ENCODE assay signal across 40 cellular contexts in the genomic region with DNA sequence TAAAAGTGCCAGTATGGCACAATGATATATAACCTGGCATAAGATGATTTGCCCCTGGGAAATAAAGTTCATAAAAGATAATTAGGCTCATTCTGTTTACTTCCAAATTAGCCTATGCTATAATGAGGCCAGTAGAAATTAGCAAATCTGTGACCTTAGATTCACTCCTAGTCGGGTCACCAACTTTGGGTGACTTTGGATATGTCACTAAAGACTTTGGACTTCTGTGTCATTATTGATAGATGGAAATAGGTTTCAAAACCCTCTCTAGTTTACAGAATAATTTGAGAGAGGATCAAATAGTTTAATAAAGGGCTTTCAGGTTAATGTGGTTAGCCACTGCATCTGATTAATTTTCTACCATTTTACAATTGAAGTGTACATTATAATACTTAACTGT.
"Had no signal": no experiment of that assay in that cellular context is flagged by ENCODE, and none has a peak within 500 bp of the region (broad histone marks: within the 10 kb centered on the region; RNA-seq: fewer than 3 reads in every experiment).

No MANE protein-coding gene starts in this region.

- H3K27ac ChIP-seq: adrenal gland, ascending aorta, body of pancreas, brain microvascular endothelial cell, breast epithelium, cardiac muscle cell had no signal

- DNase-seq: activated effector memory CD4-positive, alpha-beta T cell treated with anti-CD3 and anti-CD28 coated beads, Interleukin-2, amount 50 U/mL, for 16 hours; activated effector memory CD4-positive, alpha-beta T cell treated with Interleukin-2 at 50 U/mL for 16 hours; activated gamma-delta T cell; activated gamma-delta T cell treated with Interleukin-2 at 50 U/mL for 16 hours; activated naive CD4-positive, alpha-beta T cell; activated naive CD4-positive, alpha-beta T cell treated with anti-CD3 and anti-CD28 coated beads for 36 hours; activated naive CD4-positive, alpha-beta T cell treated with anti-CD3 and anti-CD28 coated beads, Interleukin-2, amount 10 ng/mL, durations not matched to agents 7 days and 5 days; activated naive CD4-positive, alpha-beta T cell treated with anti-CD3 and anti-CD28 coated beads, Interleukin-2, amount 50 U/mL, for 16 hours; activated naive CD4-positive, alpha-beta T cell treated with Interleukin-2 at 50 U/mL for 16 hours; activated naive CD8-positive, alpha-beta T cell treated with anti-CD3 and anti-CD28 coated beads for 36 hours; activated naive CD8-positive, alpha-beta T cell treated with anti-CD3 and anti-CD28 coated beads, Interleukin-2, amount 10 ng/mL, durations not matched to agents 7 days and 5 days; activated naive CD8-positive, alpha-beta T cell treated with anti-CD3 and anti-CD28 coated beads, Interleukin-2, amount 50 U/mL, for 24 hours; activated T-cell treated with anti-CD3 and anti-CD28 coated beads, Interleukin-2, amount 50 U/mL, for 1 hour; activated T-cell treated with anti-CD3 and anti-CD28 coated beads, Interleukin-2, amount 50 U/mL, for 24 hours; activated T-cell treated with anti-CD3 and anti-CD28 coated beads, Interleukin-2, amount 50 U/mL, for 4 hours; activated T-cell treated with anti-CD3 and anti-CD28 coated beads, Interleukin-2, amount 50 U/mL, for 48 hours; activated T-cell treated with anti-CD3 and anti-CD28 coated beads, Interleukin-2, amount 50 U/mL, for 72 hours; adrenal gland; amniotic stem cell; amygdala; anterior cingulate cortex; aorta; body of pancreas; brain microvascular endothelial cell; caudate nucleus; central memory CD4-positive, alpha-beta T cell; cerebellar nuclear complex had no signal

- H3K9me3 ChIP-seq: adrenal gland, ascending aorta, body of pancreas, breast epithelium had no signal

- ATAC-seq: activated naive CD4-positive, alpha-beta T cell treated with anti-CD3 and anti-CD28 coated beads, Interleukin-2, amount 50 U/mL, for 72 hours; activated naive CD8-positive, alpha-beta T cell treated with anti-CD3 and anti-CD28 coated beads, Interleukin-2, amount 50 U/mL, for 24 hours; activated T-cell treated with anti-CD3 and anti-CD28 coated beads, Interleukin-2, amount 50 U/mL, for 4 hours; activated T-cell treated with anti-CD3 and anti-CD28 coated beads, Interleukin-2, amount 50 U/mL, for 72 hours; activated T-helper 17 cell treated with anti-CD3 and anti-CD28 coated beads, Interleukin-2, amount 50 U/mL, for 72 hours; body of pancreas had no signal

- H3K27ac Mint-ChIP-seq: activated naive CD4-positive, alpha-beta T cell treated with anti-CD3 and anti-CD28 coated beads for 36 hours; activated naive CD4-positive, alpha-beta T cell treated with anti-CD3 and anti-CD28 coated beads, Interleukin-2, amount 10 ng/mL, durations not matched to agents 7 days and 5 days; activated naive CD4-positive, alpha-beta T cell treated with anti-CD3 and anti-CD28 coated beads, Interleukin-2, amount 50 U/mL, for 24 hours; activated naive CD4-positive, alpha-beta T cell treated with anti-CD3 and anti-CD28 coated beads, Interleukin-2, amount 50 U/mL, for 72 hours; activated naive CD8-positive, alpha-beta T cell; activated naive CD8-positive, alpha-beta T cell treated with anti-CD3 and anti-CD28 coated beads for 36 hours; activated naive CD8-positive, alpha-beta T cell treated with anti-CD3 and anti-CD28 coated beads, Interleukin-2, amount 10 ng/mL, durations not matched to agents 7 days and 5 days; activated naive CD8-positive, alpha-beta T cell treated with anti-CD3 and anti-CD28 coated beads, Interleukin-2, amount 50 U/mL, for 24 hours; activated T-cell treated with anti-CD3 and anti-CD28 coated beads, Interleukin-2, amount 50 U/mL, for 24 hours; activated T-cell treated with anti-CD3 and anti-CD28 coated beads, Interleukin-2, amount 50 U/mL, for 72 hours; activated T-helper 1 cell treated with anti-CD3 and anti-CD28 coated beads, Interleukin-12 subunit alpha, Interleukin-12 subunit beta, Interleukin-2, Interleukin-4 antibody, amounts not matched to agents 30 ng/mL and 10 ng/mL and 1 ng/mL, durations not matched to agents 14 hours and 24 hours and 36 hours; activated T-helper 17 cell treated with anti-CD3 and anti-CD28 coated beads, Interleukin-2, amount 50 U/mL, for 72 hours; activated T-helper 2 cell treated with anti-CD3 and anti-CD28 coated beads, Interferon-gamma antibody, Interleukin-2, Interleukin-4, amounts not matched to agents 10 μg/mL and 5 μg/mL and 100 μg/mL, durations not matched to agents 14 hours and 24 hours and 36 hours; brain had no signal

- H3K4me1 ChIP-seq: adrenal gland, ascending aorta, body of pancreas, breast epithelium had no signal

- H3K36me3 ChIP-seq: adrenal gland, ascending aorta, brain microvascular endothelial cell, breast epithelium, cardiac muscle cell had no signal

- H3K36me3 Mint-ChIP-seq: activated naive CD4-positive, alpha-beta T cell treated with anti-CD3 and anti-CD28 coated beads, Interleukin-2, amount 10 ng/mL, durations not matched to agents 7 days and 5 days; activated naive CD4-positive, alpha-beta T cell treated with anti-CD3 and anti-CD28 coated beads, Interleukin-2, amount 50 U/mL, for 24 hours; activated naive CD4-positive, alpha-beta T cell treated with anti-CD3 and anti-CD28 coated beads, Interleukin-2, amount 50 U/mL, for 72 hours; activated naive CD8-positive, alpha-beta T cell; activated naive CD8-positive, alpha-beta T cell treated with anti-CD3 and anti-CD28 coated beads for 36 hours; activated naive CD8-positive, alpha-beta T cell treated with anti-CD3 and anti-CD28 coated beads, Interleukin-2, amount 10 ng/mL, durations not matched to agents 7 days and 5 days; brain had no signal

- H3K4me3 ChIP-seq: adrenal gland, ascending aorta, body of pancreas, breast epithelium, cardiac muscle cell had no signal

- FAIRE-seq: astrocyte, bronchial epithelial cell had no signal

- H3K4me1 Mint-ChIP-seq: activated naive CD4-positive, alpha-beta T cell treated with anti-CD3 and anti-CD28 coated beads, Interleukin-2, amount 10 ng/mL, durations not matched to agents 7 days and 5 days; activated naive CD4-positive, alpha-beta T cell treated with anti-CD3 and anti-CD28 coated beads, Interleukin-2, amount 50 U/mL, for 24 hours; activated naive CD8-positive, alpha-beta T cell treated with anti-CD3 and anti-CD28 coated beads for 36 hours; activated naive CD8-positive, alpha-beta T cell treated with anti-CD3 and anti-CD28 coated beads, Interleukin-2, amount 10 ng/mL, durations not matched to agents 7 days and 5 days; activated naive CD8-positive, alpha-beta T cell treated with anti-CD3 and anti-CD28 coated beads, Interleukin-2, amount 50 U/mL, for 24 hours; activated T-helper 17 cell treated with anti-CD3 and anti-CD28 coated beads, Interleukin-2, amount 50 U/mL, for 72 hours; central memory CD8-positive, alpha-beta T cell had no signal

- H3K4me3 Mint-ChIP-seq: activated naive CD4-positive, alpha-beta T cell treated with anti-CD3 and anti-CD28 coated beads for 36 hours; activated naive CD4-positive, alpha-beta T cell treated with anti-CD3 and anti-CD28 coated beads, Interleukin-2, amount 10 ng/mL, durations not matched to agents 7 days and 5 days; activated naive CD4-positive, alpha-beta T cell treated with anti-CD3 and anti-CD28 coated beads, Interleukin-2, amount 50 U/mL, for 24 hours; activated naive CD8-positive, alpha-beta T cell; activated naive CD8-positive, alpha-beta T cell treated with anti-CD3 and anti-CD28 coated beads for 36 hours; activated naive CD8-positive, alpha-beta T cell treated with anti-CD3 and anti-CD28 coated beads, Interleukin-2, amount 10 ng/mL, durations not matched to agents 7 days and 5 days; activated naive CD8-positive, alpha-beta T cell treated with anti-CD3 and anti-CD28 coated beads, Interleukin-2, amount 50 U/mL, for 24 hours; activated T-cell treated with anti-CD3 and anti-CD28 coated beads, Interleukin-2, amount 50 U/mL, for 24 hours; activated T-cell treated with anti-CD3 and anti-CD28 coated beads, Interleukin-2, amount 50 U/mL, for 4 hours; activated T-cell treated with anti-CD3 and anti-CD28 coated beads, Interleukin-2, amount 50 U/mL, for 72 hours; activated T-helper 1 cell treated with anti-CD3 and anti-CD28 coated beads, Interleukin-12 subunit alpha, Interleukin-12 subunit beta, Interleukin-2, Interleukin-4 antibody, amounts not matched to agents 30 ng/mL and 10 ng/mL and 1 ng/mL, durations not matched to agents 14 hours and 24 hours and 36 hours; activated T-helper 17 cell treated with anti-CD3 and anti-CD28 coated beads, Interleukin-2, amount 50 U/mL, for 72 hours; central memory CD8-positive, alpha-beta T cell had no signal

- H3K27me3 Mint-ChIP-seq: activated naive CD4-positive, alpha-beta T cell treated with anti-CD3 and anti-CD28 coated beads, Interleukin-2, amount 10 ng/mL, durations not matched to agents 7 days and 5 days; activated naive CD4-positive, alpha-beta T cell treated with anti-CD3 and anti-CD28 coated beads, Interleukin-2, amount 50 U/mL, for 24 hours; activated naive CD8-positive, alpha-beta T cell; activated naive CD8-positive, alpha-beta T cell treated with anti-CD3 and anti-CD28 coated beads for 36 hours; activated naive CD8-positive, alpha-beta T cell treated with anti-CD3 and anti-CD28 coated beads, Interleukin-2, amount 10 ng/mL, durations not matched to agents 7 days and 5 days; activated naive CD8-positive, alpha-beta T cell treated with anti-CD3 and anti-CD28 coated beads, Interleukin-2, amount 50 U/mL, for 24 hours; activated T-cell treated with anti-CD3 and anti-CD28 coated beads, Interleukin-2, amount 50 U/mL, for 24 hours; activated T-helper 17 cell treated with anti-CD3 and anti-CD28 coated beads, Interleukin-2, amount 50 U/mL, for 72 hours; brain; central memory CD8-positive, alpha-beta T cell had no signal

- H3K9me3 Mint-ChIP-seq: brain had no signal

- H3K27me3 ChIP-seq: adrenal gland, ascending aorta, body of pancreas, brain microvascular endothelial cell, breast epithelium, cardiac muscle cell had no signal
